Comparison of ENCODE assay signal across 21 cellular contexts in genomic region chr22:42328130-42328821, GRCh38. TPM values are rescaled to one million over a fixed set of nuclear protein-coding genes. Genes with fewer than 3 reads are reported as not detected.
DNase-seq lines count a peak whose midpoint lies in the region; ATAC-seq and TF ChIP-seq lines count a peak whose summit lies in the region.
"Had no signal": no experiment of that assay in that cellular context is flagged by ENCODE, and none has a peak within 500 bp of the region (broad histone marks: within the 10 kb centered on the region; RNA-seq: fewer than 3 reads in every experiment).

No MANE protein-coding gene starts in this region.

- no peaks in the 10 kb centered on the region for H3K27me3 Mint-ChIP-seq in activated CD8-positive, alpha-beta T cell treated with anti-CD3 and anti-CD28 coated beads for 36 hours
- no peaks in the 10 kb centered on the region for H3K27me3 Mint-ChIP-seq in activated CD8-positive, alpha-beta T cell treated with anti-CD3 and anti-CD28 coated beads, Interleukin-2, amount 10 ng/mL, durations not matched to agents 7 days and 5 days (ENCODE audit: low read depth)
- H3K27me3 Mint-ChIP-seq in glutamatergic neuron (ENCODE audit: unreplicated experiment): peaks cover 14% of the 10 kb centered on the region

- H3K9me3 Mint-ChIP-seq in activated CD8-positive, alpha-beta T cell treated with anti-CD3 and anti-CD28 coated beads for 36 hours: no peaks in the 10 kb centered on the region
- peaks cover 8% of the 10 kb centered on the region for H3K9me3 Mint-ChIP-seq in activated CD8-positive, alpha-beta T cell treated with anti-CD3 and anti-CD28 coated beads, Interleukin-2, amount 10 ng/mL, durations not matched to agents 7 days and 5 days (ENCODE audit: insufficient read depth)
- H3K9me3 Mint-ChIP-seq in glutamatergic neuron (ENCODE audit: unreplicated experiment): peaks cover 6% of the 10 kb centered on the region
- H3K9me3 Mint-ChIP-seq: activated CD4-positive, alpha-beta T cell treated with anti-CD3 and anti-CD28 coated beads, Interleukin-2, amount 10 ng/mL, durations not matched to agents 24 days and 14 days; effector memory CD8-positive, alpha-beta T cell had no signal

- H3K4me1 Mint-ChIP-seq in activated CD8-positive, alpha-beta T cell treated with anti-CD3 and anti-CD28 coated beads for 36 hours (ENCODE audit: low read depth): peaks cover 34% of the 10 kb centered on the region
- H3K4me1 Mint-ChIP-seq in activated CD8-positive, alpha-beta T cell treated with anti-CD3 and anti-CD28 coated beads, Interleukin-2, amount 10 ng/mL, durations not matched to agents 7 days and 5 days (ENCODE audit: low read depth): peaks cover 31% of the 10 kb centered on the region
- H3K4me1 Mint-ChIP-seq in glutamatergic neuron (ENCODE audit: low read depth, unreplicated experiment): peaks cover 23% of the 10 kb centered on the region

- POLR2A ChIA-PET in activated CD8-positive, alpha-beta T cell treated with anti-CD3 and anti-CD28 coated beads for 36 hours (lab: Charles Lee): interaction anchor here (0.9 to 1.5 kb wide), 2 partner anchors 11 to 286 kb away, joined by 4 to 6 read pairs; partner anchors contain the start of gene POLDIP3
- POLR2A ChIA-PET in activated CD8-positive, alpha-beta T cell treated with anti-CD3 and anti-CD28 coated beads, Interleukin-2, amount 10 ng/mL, durations not matched to agents 7 days and 5 days (lab: Charles Lee): no interaction called here

- H3K4me3 Mint-ChIP-seq in activated CD8-positive, alpha-beta T cell treated with anti-CD3 and anti-CD28 coated beads for 36 hours: no peak overlapping the region
- no peak overlapping the region for H3K4me3 Mint-ChIP-seq in activated CD8-positive, alpha-beta T cell treated with anti-CD3 and anti-CD28 coated beads, Interleukin-2, amount 10 ng/mL, durations not matched to agents 7 days and 5 days
- H3K4me3 Mint-ChIP-seq in glutamatergic neuron (ENCODE audit: unreplicated experiment): peak overlapping the region; percentile 14
- H3K4me3 Mint-ChIP-seq: activated CD4-positive, alpha-beta T cell treated with anti-CD3 and anti-CD28 coated beads, Interleukin-2, amount 10 ng/mL, durations not matched to agents 24 days and 14 days; B cell had no signal

- no peak for TF ChIP-seq CTCF in activated CD8-positive, alpha-beta T cell treated with anti-CD3 and anti-CD28 coated beads for 36 hours (IDR thresholded peaks at IDR 0.05)
- TF ChIP-seq CTCF in glutamatergic neuron (IDR thresholded peaks at IDR 0.05; ENCODE audit: partially characterized antibody, unreplicated experiment): no peak

- CTCF ChIA-PET in activated CD8-positive, alpha-beta T cell treated with anti-CD3 and anti-CD28 coated beads for 36 hours (lab: Charles Lee): interaction anchor here (1.5 kb wide), 1 partner anchor 32 kb away, joined by 4 read pairs; no protein-coding TSS in a partner anchor
- CTCF ChIA-PET in activated CD8-positive, alpha-beta T cell treated with anti-CD3 and anti-CD28 coated beads, Interleukin-2, amount 10 ng/mL, durations not matched to agents 7 days and 5 days (lab: Charles Lee): no interaction called here

- intact Hi-C loops in activated CD8-positive, alpha-beta T cell treated with anti-CD3 and anti-CD28 coated beads for 36 hours (cut with micrococcal nuclease): no loop called here

- H3K27ac Mint-ChIP-seq in activated CD8-positive, alpha-beta T cell treated with anti-CD3 and anti-CD28 coated beads for 36 hours: no peak overlapping the region
- no peak overlapping the region for H3K27ac Mint-ChIP-seq in activated CD8-positive, alpha-beta T cell treated with anti-CD3 and anti-CD28 coated beads, Interleukin-2, amount 10 ng/mL, durations not matched to agents 7 days and 5 days
- peak overlapping the region; percentile 39 for H3K27ac Mint-ChIP-seq in glutamatergic neuron (ENCODE audit: unreplicated experiment)
- H3K27ac Mint-ChIP-seq: activated CD4-positive, alpha-beta T cell treated with anti-CD3 and anti-CD28 coated beads, Interleukin-2, amount 10 ng/mL, durations not matched to agents 24 days and 14 days had no signal

- H3K36me3 Mint-ChIP-seq in activated CD8-positive, alpha-beta T cell treated with anti-CD3 and anti-CD28 coated beads for 36 hours (ENCODE audit: low read depth): no peaks in the 10 kb centered on the region
- H3K36me3 Mint-ChIP-seq in activated CD8-positive, alpha-beta T cell treated with anti-CD3 and anti-CD28 coated beads, Interleukin-2, amount 10 ng/mL, durations not matched to agents 7 days and 5 days (ENCODE audit: low read depth): peaks cover 7% of the 10 kb centered on the region
- no peaks in the 10 kb centered on the region for H3K36me3 Mint-ChIP-seq in glutamatergic neuron (ENCODE audit: unreplicated experiment)

- peak; percentile 60 for ATAC-seq in activated CD8-positive, alpha-beta T cell treated with anti-CD3 and anti-CD28 coated beads for 36 hours
- ATAC-seq in activated CD8-positive, alpha-beta T cell treated with anti-CD3 and anti-CD28 coated beads, Interleukin-2, amount 10 ng/mL, durations not matched to agents 7 days and 5 days: no peak
- ATAC-seq in GM18858 (IDR thresholded peaks at IDR 0.05; ENCODE audit: unreplicated experiment): no peak
- ATAC-seq: effector memory CD8-positive, alpha-beta T cell; heart right ventricle; mucosa of descending colon had no signal

- DNase-seq in activated CD8-positive, alpha-beta T cell treated with anti-CD3 and anti-CD28 coated beads for 36 hours: peak; percentile 48
- DNase-seq in activated CD8-positive, alpha-beta T cell treated with anti-CD3 and anti-CD28 coated beads, Interleukin-2, amount 10 ng/mL, durations not matched to agents 7 days and 5 days: no peak
- peak; percentile 10 for DNase-seq in stimulated activated naive CD4-positive, alpha-beta T cell treated with Interleukin-2 at 50 U/mL for 16 hours (lab: John Stamatoyannopoulos, UW)
- no peak for DNase-seq in stimulated activated naive CD4-positive, alpha-beta T cell (lab: John Stamatoyannopoulos, UW)
- DNase-seq in glutamatergic neuron: no peak
- no peak for DNase-seq in glomerular visceral epithelial cell (ENCODE audit: extremely low spot score)
- no peak for DNase-seq in activated CD8-positive, alpha-beta memory T cell treated with anti-CD3 and anti-CD28 coated beads for 24 hours
- DNase-seq: activated CD4-positive, alpha-beta T cell treated with anti-CD3 and anti-CD28 coated beads, Interleukin-2, amount 10 ng/mL, durations not matched to agents 24 days and 14 days; activated CD8-positive, alpha-beta memory T cell treated with anti-CD3 and anti-CD28 coated beads, Interleukin-2, amount 50 U/mL, for 48 hours; activated gamma-delta T cell treated with Interleukin-2 at 50 U/mL for 16 hours; COR-L47; cortex of kidney; effector memory CD8-positive, alpha-beta T cell; erythroblast; heart right ventricle; IMR-90; mucosa of descending colon; NCI-H1048; NCI-H1694 treated with DMSO at 0.1 percent for 48 hours had no signal

RNA-seq across cellular contexts. Expression of gene TCF20, which starts 57.8 kb away (rescaled TPM):
- 10 to 100 TPM; 58.7 to 58.9 TPM for total RNA-seq in activated CD8-positive, alpha-beta T cell treated with anti-CD3 and anti-CD28 coated beads for 36 hours
- 10 to 100 TPM; 75.9 to 80.5 TPM for total RNA-seq in activated CD8-positive, alpha-beta T cell treated with anti-CD3 and anti-CD28 coated beads, Interleukin-2, amount 10 ng/mL, durations not matched to agents 7 days and 5 days
- 112 TPM for total RNA-seq in glutamatergic neuron (ENCODE audit: unreplicated experiment)

Comparison
In these comparisons a context has a peak if more than half of its experiments do, and no peak if none do; other contexts are left out.
1. DNase-seq: peak in activated CD8-positive, alpha-beta T cell treated with anti-CD3 and anti-CD28 coated beads for 36 hours (single experiment) and stimulated activated naive CD4-positive, alpha-beta T cell treated with Interleukin-2 at 50 U/mL for 16 hours (single experiment); none in activated CD8-positive, alpha-beta T cell treated with anti-CD3 and anti-CD28 coated beads, Interleukin-2, amount 10 ng/mL, durations not matched to agents 7 days and 5 days (single experiment), stimulated activated naive CD4-positive, alpha-beta T cell (0 of 6), glutamatergic neuron (single experiment), glomerular visceral epithelial cell (single experiment) and activated CD8-positive, alpha-beta memory T cell treated with anti-CD3 and anti-CD28 coated beads for 24 hours (single experiment).